40 cellular contexts compared by ENCODE assay signal in genomic region chr3:97230486-97230885, GRCh38.
"Had no signal": no experiment of that assay in that cellular context is flagged by ENCODE, and none has a peak within 500 bp of the region (broad histone marks: within the 10 kb centered on the region; RNA-seq: fewer than 3 reads in every experiment).

No MANE protein-coding gene starts in this region.

- H3K27me3 Mint-ChIP-seq: activated B cell treated with CpG ODN at 0.5 μM for 24 hours; activated CD4-positive, alpha-beta memory T cell treated with anti-CD3 and anti-CD28 coated beads for 36 hours; activated CD4-positive, alpha-beta T cell treated with anti-CD3 and anti-CD28 coated beads, Interleukin-2, amount 10 ng/mL, durations not matched to agents 24 days and 14 days; activated CD8-positive, alpha-beta T cell treated with anti-CD3 and anti-CD28 coated beads for 36 hours; activated naive CD8-positive, alpha-beta T cell treated with anti-CD3 and anti-CD28 coated beads for 36 hours; activated T-helper 17 cell treated with anti-CD3 and anti-CD28 coated beads, Interleukin-2, amount 50 U/mL, for 72 hours; central memory CD8-positive, alpha-beta T cell had no signal

- H3K36me3 Mint-ChIP-seq: activated CD4-positive, alpha-beta memory T cell treated with anti-CD3 and anti-CD28 coated beads for 36 hours; activated naive CD4-positive, alpha-beta T cell treated with anti-CD3 and anti-CD28 coated beads, Interleukin-2, amount 50 U/mL, for 72 hours; activated naive CD8-positive, alpha-beta T cell treated with anti-CD3 and anti-CD28 coated beads for 36 hours had no signal

- H3K36me3 ChIP-seq: adrenal gland, brain microvascular endothelial cell, breast epithelium, cardiac muscle cell had no signal

- H3K9me3 Mint-ChIP-seq: activated CD4-positive, alpha-beta memory T cell treated with anti-CD3 and anti-CD28 coated beads for 36 hours; activated CD4-positive, alpha-beta T cell treated with anti-CD3 and anti-CD28 coated beads, Interleukin-2, amount 10 ng/mL, durations not matched to agents 24 days and 14 days; activated CD8-positive, alpha-beta T cell treated with anti-CD3 and anti-CD28 coated beads for 36 hours; activated naive CD4-positive, alpha-beta T cell treated with anti-CD3 and anti-CD28 coated beads for 36 hours; activated T-helper 1 cell treated with anti-CD3 and anti-CD28 coated beads, Interleukin-12 subunit alpha, Interleukin-12 subunit beta, Interleukin-2, Interleukin-4 antibody, amounts not matched to agents 30 ng/mL and 10 ng/mL and 1 ng/mL, durations not matched to agents 14 hours and 24 hours and 36 hours; T-helper 1 cell treated with Interleukin-12 subunit alpha and Interleukin-12 subunit beta and Interleukin-4 antibody, amounts not matched to agents 30 μg/mL and 1 μg/mL, for 36 hours had no signal

- H3K9me3 ChIP-seq: adrenal gland, body of pancreas, breast epithelium had no signal

- H3K27ac Mint-ChIP-seq: activated B cell treated with CpG ODN at 0.5 μM for 24 hours; activated CD4-positive, alpha-beta memory T cell treated with anti-CD3 and anti-CD28 coated beads for 36 hours; activated CD4-positive, alpha-beta T cell treated with anti-CD3 and anti-CD28 coated beads, Interleukin-2, amount 10 ng/mL, durations not matched to agents 24 days and 14 days; activated CD8-positive, alpha-beta T cell treated with anti-CD3 and anti-CD28 coated beads for 36 hours; activated naive CD4-positive, alpha-beta T cell treated with anti-CD3 and anti-CD28 coated beads for 36 hours; activated naive CD4-positive, alpha-beta T cell treated with anti-CD3 and anti-CD28 coated beads, Interleukin-2, amount 50 U/mL, for 72 hours; activated naive CD8-positive, alpha-beta T cell treated with anti-CD3 and anti-CD28 coated beads for 36 hours; activated T-cell treated with anti-CD3 and anti-CD28 coated beads, Interleukin-2, amount 50 U/mL, for 72 hours; activated T-helper 1 cell treated with anti-CD3 and anti-CD28 coated beads, Interleukin-12 subunit alpha, Interleukin-12 subunit beta, Interleukin-2, Interleukin-4 antibody, amounts not matched to agents 30 ng/mL and 10 ng/mL and 1 ng/mL, durations not matched to agents 14 hours and 24 hours and 36 hours; activated T-helper 17 cell treated with anti-CD3 and anti-CD28 coated beads, Interleukin-2, amount 50 U/mL, for 72 hours; T-helper 1 cell treated with Interleukin-12 subunit alpha and Interleukin-12 subunit beta and Interleukin-4 antibody, amounts not matched to agents 30 μg/mL and 1 μg/mL, for 36 hours; T-helper 2 cell treated with Interferon-gamma antibody and Interleukin-4, amounts not matched to agents 5 μg/mL and 100 μg/mL, for 36 hours had no signal

- FAIRE-seq: astrocyte, TTC549 had no signal

- H3K4me1 ChIP-seq: adrenal gland had no signal

- H3K27ac ChIP-seq: adrenal gland, body of pancreas, brain microvascular endothelial cell, breast epithelium, cardiac muscle cell, VCaP had no signal

- H3K4me3 Mint-ChIP-seq: activated B cell treated with CpG ODN at 0.5 μM for 24 hours; activated CD4-positive, alpha-beta memory T cell treated with anti-CD3 and anti-CD28 coated beads for 36 hours; activated CD4-positive, alpha-beta T cell treated with anti-CD3 and anti-CD28 coated beads, Interleukin-2, amount 10 ng/mL, durations not matched to agents 24 days and 14 days; activated CD8-positive, alpha-beta T cell treated with anti-CD3 and anti-CD28 coated beads for 36 hours; activated naive CD4-positive, alpha-beta T cell treated with anti-CD3 and anti-CD28 coated beads for 36 hours; activated naive CD8-positive, alpha-beta T cell treated with anti-CD3 and anti-CD28 coated beads for 36 hours; activated T-cell treated with anti-CD3 and anti-CD28 coated beads, Interleukin-2, amount 50 U/mL, for 4 hours; activated T-cell treated with anti-CD3 and anti-CD28 coated beads, Interleukin-2, amount 50 U/mL, for 72 hours; activated T-helper 1 cell treated with anti-CD3 and anti-CD28 coated beads, Interleukin-12 subunit alpha, Interleukin-12 subunit beta, Interleukin-2, Interleukin-4 antibody, amounts not matched to agents 30 ng/mL and 10 ng/mL and 1 ng/mL, durations not matched to agents 14 hours and 24 hours and 36 hours; activated T-helper 17 cell treated with anti-CD3 and anti-CD28 coated beads, Interleukin-2, amount 50 U/mL, for 72 hours; central memory CD8-positive, alpha-beta T cell; T-helper 1 cell treated with Interleukin-12 subunit alpha and Interleukin-12 subunit beta and Interleukin-4 antibody, amounts not matched to agents 30 μg/mL and 1 μg/mL, for 36 hours; T-helper 2 cell treated with Interferon-gamma antibody and Interleukin-4, amounts not matched to agents 5 μg/mL and 100 μg/mL, for 36 hours had no signal

- H3K27me3 ChIP-seq: adrenal gland, body of pancreas, brain microvascular endothelial cell, breast epithelium, cardiac muscle cell had no signal

- H3K4me3 ChIP-seq: adrenal gland, body of pancreas, breast epithelium, cardiac muscle cell had no signal

- ATAC-seq: activated CD8-positive, alpha-beta T cell treated with anti-CD3 and anti-CD28 coated beads for 36 hours; activated naive CD4-positive, alpha-beta T cell treated with anti-CD3 and anti-CD28 coated beads, Interleukin-2, amount 50 U/mL, for 72 hours; activated T-cell treated with anti-CD3 and anti-CD28 coated beads, Interleukin-2, amount 50 U/mL, for 4 hours; activated T-cell treated with anti-CD3 and anti-CD28 coated beads, Interleukin-2, amount 50 U/mL, for 72 hours; activated T-helper 17 cell treated with anti-CD3 and anti-CD28 coated beads, Interleukin-2, amount 50 U/mL, for 72 hours; body of pancreas had no signal

- DNase-seq: activated B cell treated with CpG ODN at 0.5 μM for 24 hours; activated CD4-positive, alpha-beta memory T cell treated with anti-CD3 and anti-CD28 coated beads for 36 hours; activated CD4-positive, alpha-beta T cell treated with anti-CD3 and anti-CD28 coated beads for 4 hours; activated CD4-positive, alpha-beta T cell treated with anti-CD3 and anti-CD28 coated beads, Interleukin-2, amount 10 ng/mL, durations not matched to agents 24 days and 14 days; activated CD4-positive, alpha-beta T cell treated with anti-CD3 and anti-CD28 coated beads, Interleukin-2, amount 50 U/mL, for 1 hour; activated CD4-positive, alpha-beta T cell treated with anti-CD3 and anti-CD28 coated beads, Interleukin-2, amount 50 U/mL, for 4 hours; activated CD4-positive, CD25-positive, alpha-beta regulatory T cell treated with anti-CD3 and anti-CD28 coated beads, Interleukin-2, amount 50 U/mL, for 72 hours; activated CD8-positive, alpha-beta memory T cell treated with anti-CD3 and anti-CD28 coated beads, Interleukin-2, amount 50 U/mL, for 4 hours; activated CD8-positive, alpha-beta T cell treated with anti-CD3 and anti-CD28 coated beads for 36 hours; activated effector memory CD4-positive, alpha-beta T cell treated with anti-CD3 and anti-CD28 coated beads, Interleukin-2, amount 50 U/mL, for 16 hours; activated gamma-delta T cell treated with Interleukin-2 at 50 U/mL for 16 hours; activated naive CD4-positive, alpha-beta T cell; activated naive CD4-positive, alpha-beta T cell treated with anti-CD3 and anti-CD28 coated beads for 36 hours; activated naive CD4-positive, alpha-beta T cell treated with anti-CD3 and anti-CD28 coated beads, Interleukin-2, amount 50 U/mL, for 16 hours; activated naive CD8-positive, alpha-beta T cell treated with anti-CD3 and anti-CD28 coated beads for 36 hours; activated T-cell treated with anti-CD3 and anti-CD28 coated beads for 4 hours; activated T-cell treated with anti-CD3 and anti-CD28 coated beads, Interleukin-2, amount 50 U/mL, for 1 hour; activated T-cell treated with anti-CD3 and anti-CD28 coated beads, Interleukin-2, amount 50 U/mL, for 4 hours; activated T-cell treated with anti-CD3 and anti-CD28 coated beads, Interleukin-2, amount 50 U/mL, for 72 hours; adrenal gland; amniotic stem cell; aorta; body of pancreas; brain microvascular endothelial cell; caudate nucleus; cerebellar nuclear complex; T-helper 1 cell; T-helper 2 cell; T-helper 9 cell had no signal

- H3K4me1 Mint-ChIP-seq: activated B cell treated with CpG ODN at 0.5 μM for 24 hours; activated CD4-positive, alpha-beta T cell treated with anti-CD3 and anti-CD28 coated beads, Interleukin-2, amount 10 ng/mL, durations not matched to agents 24 days and 14 days; activated naive CD8-positive, alpha-beta T cell treated with anti-CD3 and anti-CD28 coated beads for 36 hours; activated T-helper 17 cell treated with anti-CD3 and anti-CD28 coated beads, Interleukin-2, amount 50 U/mL, for 72 hours; central memory CD8-positive, alpha-beta T cell had no signal
